Comparison of ENCODE assay signal across 1 cellular context in the genomic region with DNA sequence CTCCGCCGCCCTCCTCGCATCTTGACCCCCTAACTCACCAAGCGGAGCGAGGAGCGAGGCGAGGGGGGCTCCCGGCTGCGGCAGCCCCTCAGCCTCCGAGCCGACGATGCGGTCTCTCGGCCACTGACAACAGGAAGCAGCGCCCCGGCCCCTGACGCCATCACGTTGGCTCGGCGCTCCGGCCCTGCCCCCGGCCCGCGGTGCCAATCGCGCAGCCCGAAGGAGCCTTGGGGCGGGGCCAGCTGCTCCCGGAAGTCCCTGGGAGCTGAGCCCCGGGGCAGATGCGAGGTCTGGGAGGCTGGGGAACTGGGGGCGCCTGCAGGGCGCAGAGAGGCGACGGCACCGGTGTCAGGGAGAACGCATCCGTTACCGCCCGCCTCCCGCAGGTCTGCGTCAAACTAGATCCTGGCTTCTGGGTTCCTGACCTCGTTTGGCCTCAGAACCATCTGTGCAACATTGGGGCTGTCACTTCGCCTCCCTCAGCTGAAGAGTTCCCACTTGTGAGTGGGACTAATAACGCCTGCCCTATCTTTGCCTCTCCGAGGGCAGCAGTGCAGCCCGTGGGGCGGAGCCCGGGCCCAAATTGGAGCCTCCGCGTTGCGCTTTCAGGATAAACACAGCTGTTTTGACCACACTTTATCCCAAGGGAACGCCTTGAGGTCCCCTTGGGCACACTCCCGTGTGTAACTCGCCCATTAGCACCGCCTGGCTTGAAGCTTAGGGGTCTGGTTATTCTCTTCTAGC.
TF ChIP-seq lines count a peak whose summit lies in the region.

No MANE protein-coding gene starts in this region.

TF ChIP-seq in HepG2, 621 proteins besides CTCF, POLR2A, EP300 and RAD21 (continued from another document and continues in another):
- TF ChIP-seq ARID5B (CRISPR knock-in tag; IDR thresholded peaks at IDR 0.05) = peak; percentile 35; the same call in 1 of the 2 replicates
- peak; percentile 25; the same call in 1 of the 2 replicates for TF ChIP-seq PAXIP1 (CRISPR knock-in tag; conservative IDR thresholded peaks at IDR 0.05)
- TF ChIP-seq, protein P1, sequence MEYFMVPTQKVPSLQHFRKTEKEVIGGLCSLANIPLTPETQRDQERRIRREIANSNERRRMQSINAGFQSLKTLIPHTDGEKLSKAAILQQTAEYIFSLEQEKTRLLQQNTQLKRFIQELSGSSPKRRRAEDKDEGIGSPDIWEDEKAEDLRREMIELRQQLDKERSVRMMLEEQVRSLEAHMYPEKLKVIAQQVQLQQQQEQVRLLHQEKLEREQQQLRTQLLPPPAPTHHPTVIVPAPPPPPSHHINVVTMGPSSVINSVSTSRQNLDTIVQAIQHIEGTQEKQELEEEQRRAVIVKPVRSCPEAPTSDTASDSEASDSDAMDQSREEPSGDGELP (IDR thresholded peaks at IDR 0.05; ENCODE audit: borderline replicate concordance, low read depth) = peak; percentile 25; the same call in 1 of the 2 replicates
- TF ChIP-seq HOXA3 (CRISPR knock-in tag; IDR thresholded peaks at IDR 0.05) = peak; percentile 75; the same call in 1 of the 2 replicates
- peak; percentile 45; the same call in 1 of the 2 replicates for TF ChIP-seq ETV5 (CRISPR knock-in tag; IDR thresholded peaks at IDR 0.05; ENCODE audit: borderline replicate concordance)
- peak; percentile 68 for TF ChIP-seq YEATS4 (CRISPR knock-in tag; IDR thresholded peaks at IDR 0.05; ENCODE audit: borderline replicate concordance)
- TF ChIP-seq HNF1B (CRISPR knock-in tag; IDR thresholded peaks at IDR 0.05) = peak; percentile 26; the same call in 1 of the 2 replicates
- TF ChIP-seq, protein P2, sequence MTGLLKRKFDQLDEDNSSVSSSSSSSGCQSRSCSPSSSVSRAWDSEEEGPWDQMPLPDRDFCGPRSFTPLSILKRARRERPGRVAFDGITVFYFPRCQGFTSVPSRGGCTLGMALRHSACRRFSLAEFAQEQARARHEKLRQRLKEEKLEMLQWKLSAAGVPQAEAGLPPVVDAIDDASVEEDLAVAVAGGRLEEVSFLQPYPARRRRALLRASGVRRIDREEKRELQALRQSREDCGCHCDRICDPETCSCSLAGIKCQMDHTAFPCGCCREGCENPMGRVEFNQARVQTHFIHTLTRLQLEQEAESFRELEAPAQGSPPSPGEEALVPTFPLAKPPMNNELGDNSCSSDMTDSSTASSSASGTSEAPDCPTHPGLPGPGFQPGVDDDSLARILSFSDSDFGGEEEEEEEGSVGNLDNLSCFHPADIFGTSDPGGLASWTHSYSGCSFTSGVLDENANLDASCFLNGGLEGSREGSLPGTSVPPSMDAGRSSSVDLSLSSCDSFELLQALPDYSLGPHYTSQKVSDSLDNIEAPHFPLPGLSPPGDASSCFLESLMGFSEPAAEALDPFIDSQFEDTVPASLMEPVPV (CRISPR knock-in tag; IDR thresholded peaks at IDR 0.05) = 0 out of 2 replicates have a peak, but pooled peaks have one; percentile 46
- TF ChIP-seq HMGXB3 (CRISPR knock-in tag; IDR thresholded peaks at IDR 0.05; ENCODE audit: borderline replicate concordance) = 0 out of 2 replicates have a peak, but pooled peaks have one; percentile 34
- TF ChIP-seq SP4 (CRISPR knock-in tag; IDR thresholded peaks at IDR 0.05) = peak; percentile 75
- TF ChIP-seq CREB1 (IDR thresholded peaks at IDR 0.05) = peak; percentile 50; the same call in 1 of the 2 replicates
- 0 out of 2 replicates have a peak, but pooled peaks have one; percentile 28 for TF ChIP-seq CREB1 (CRISPR knock-in tag; IDR thresholded peaks at IDR 0.05)
- TF ChIP-seq DRAP1 (CRISPR knock-in tag; IDR thresholded peaks at IDR 0.05) = peak; percentile 77
- peak; percentile 82 for TF ChIP-seq GMEB2 (CRISPR knock-in tag; IDR thresholded peaks at IDR 0.05; ENCODE audit: low read depth)
- TF ChIP-seq ZNF331 (CRISPR knock-in tag; IDR thresholded peaks at IDR 0.05) = 0 out of 2 replicates have a peak, but pooled peaks have one; percentile 15
- peak; percentile 61; the same call in 1 of the 2 replicates for TF ChIP-seq KAT7 (CRISPR knock-in tag; IDR thresholded peaks at IDR 0.05; ENCODE audit: borderline replicate concordance)
- TF ChIP-seq ZGPAT (CRISPR knock-in tag; IDR thresholded peaks at IDR 0.05) = peak; percentile 77; the same call in 1 of the 2 replicates
- TF ChIP-seq GABPA (IDR thresholded peaks at IDR 0.05; ENCODE audit: low read depth, low read length) = peak; percentile 42; the same call in 1 of the 2 replicates
- TF ChIP-seq GABPA (CRISPR knock-in tag; IDR thresholded peaks at IDR 0.05; ENCODE audit: low read depth) = peak; percentile 34; the same call in 1 of the 2 replicates
- TF ChIP-seq, protein P3, sequence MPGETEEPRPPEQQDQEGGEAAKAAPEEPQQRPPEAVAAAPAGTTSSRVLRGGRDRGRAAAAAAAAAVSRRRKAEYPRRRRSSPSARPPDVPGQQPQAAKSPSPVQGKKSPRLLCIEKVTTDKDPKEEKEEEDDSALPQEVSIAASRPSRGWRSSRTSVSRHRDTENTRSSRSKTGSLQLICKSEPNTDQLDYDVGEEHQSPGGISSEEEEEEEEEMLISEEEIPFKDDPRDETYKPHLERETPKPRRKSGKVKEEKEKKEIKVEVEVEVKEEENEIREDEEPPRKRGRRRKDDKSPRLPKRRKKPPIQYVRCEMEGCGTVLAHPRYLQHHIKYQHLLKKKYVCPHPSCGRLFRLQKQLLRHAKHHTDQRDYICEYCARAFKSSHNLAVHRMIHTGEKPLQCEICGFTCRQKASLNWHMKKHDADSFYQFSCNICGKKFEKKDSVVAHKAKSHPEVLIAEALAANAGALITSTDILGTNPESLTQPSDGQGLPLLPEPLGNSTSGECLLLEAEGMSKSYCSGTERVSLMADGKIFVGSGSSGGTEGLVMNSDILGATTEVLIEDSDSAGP (CRISPR knock-in tag; IDR thresholded peaks at IDR 0.05; ENCODE audit: borderline replicate concordance) = peak; percentile 63; the same call in 1 of the 2 replicates
- TF ChIP-seq RBFOX2 (IDR thresholded peaks at IDR 0.05; ENCODE audit: low read depth, low read length) = peak; percentile 84
- TF ChIP-seq NKX3-1 (CRISPR knock-in tag; IDR thresholded peaks at IDR 0.05) = 0 out of 2 replicates have a peak, but pooled peaks have one; percentile 38
- peak; percentile 64 for TF ChIP-seq ATF7-NPFF (CRISPR knock-in tag; IDR thresholded peaks at IDR 0.05; ENCODE audit: low read depth)
- 0 out of 2 replicates have a peak, but pooled peaks have one; percentile 46 for TF ChIP-seq DR1 (CRISPR knock-in tag; IDR thresholded peaks at IDR 0.05)
- 0 out of 2 replicates have a peak, but pooled peaks have one; percentile 10 for TF ChIP-seq ZNF629 (CRISPR knock-in tag; conservative IDR thresholded peaks at IDR 0.05)
